ENCODE assay signal across 9 cellular contexts in genomic region chr12:85923767-85924331, GRCh38. TPM values are rescaled to one million over a fixed set of nuclear protein-coding genes. Genes with fewer than 3 reads are reported as not detected.
DNase-seq lines count a peak whose midpoint lies in the region; ATAC-seq and TF ChIP-seq lines count a peak whose summit lies in the region.
"Had no signal": no experiment of that assay in that cellular context is flagged by ENCODE, and none has a peak within 500 bp of the region (broad histone marks: within the 10 kb centered on the region; RNA-seq: fewer than 3 reads in every experiment).

No MANE protein-coding gene starts in this region.

- H3K4me1 Mint-ChIP-seq in CD8-positive, alpha-beta memory T cell: no peaks in the 10 kb centered on the region

- DNase-seq in GM04504 (ENCODE audit: low read depth): peak; percentile 6
- DNase-seq in KBM-7: peak; percentile 26
- peak; percentile 31 for DNase-seq in amniotic epithelial cell (ENCODE audit: low read depth)
- DNase-seq in lower lobe of right lung: no peak
- no peak for DNase-seq in H7
- DNase-seq in stimulated activated CD4-positive, alpha-beta T cell treated with anti-CD3 and anti-CD28 coated beads, Interleukin-12 subunit alpha, Interleukin-12 subunit beta, amount 100 ng/mL, for 4 hours: no peak
- no peak for DNase-seq in CD8-positive, alpha-beta memory T cell

- H3K27me3 Mint-ChIP-seq in CD8-positive, alpha-beta memory T cell: no peaks in the 10 kb centered on the region

- no peaks in the 10 kb centered on the region for H3K36me3 Mint-ChIP-seq in CD8-positive, alpha-beta memory T cell

- H3K9me3 ChIP-seq in lower lobe of right lung: no peaks in the 10 kb centered on the region
- H3K9me3 ChIP-seq in CD8-positive, alpha-beta memory T cell (ENCODE audit: low read length): no peaks in the 10 kb centered on the region

- no peak overlapping the region for H3K4me3 Mint-ChIP-seq in CD8-positive, alpha-beta memory T cell
- H3K4me3 Mint-ChIP-seq: T-helper 1 cell treated with Interleukin-12 subunit alpha and Interleukin-12 subunit beta and Interleukin-4 antibody, amounts not matched to agents 30 μg/mL and 1 μg/mL, for 36 hours had no signal

- intact Hi-C loops in lower lobe of right lung (cut with DNase I): loop anchor here (10.0 kb wide), 1 partner anchor 1931 kb away; no protein-coding TSS in a partner anchor

- no peaks in the 10 kb centered on the region for H3K4me1 ChIP-seq in lower lobe of right lung
- no peaks in the 10 kb centered on the region for H3K4me1 ChIP-seq in CD8-positive, alpha-beta memory T cell (ENCODE audit: insufficient read depth, low read length)

- POLR2A ChIA-PET in CD8-positive, alpha-beta memory T cell (lab: Charles Lee): no interaction called here

- no peaks in the 10 kb centered on the region for H3K27me3 ChIP-seq in lower lobe of right lung (ENCODE audit: low read depth)
- H3K27me3 ChIP-seq in H7 (ENCODE audit: control insufficient read depth, insufficient read depth, low read length): no peaks in the 10 kb centered on the region; the same call in 1 of the 2 replicates
- no peaks in the 10 kb centered on the region for H3K27me3 ChIP-seq in CD8-positive, alpha-beta memory T cell (ENCODE audit: insufficient read depth, low read length, poor library complexity, severe bottlenecking)

- H3K4me3 ChIP-seq in lower lobe of right lung (no peak overlapping the region), H7 (ENCODE audit: insufficient read depth, low read depth, low read length) (no peak overlapping the region)
- no peak overlapping the region for H3K4me3 ChIP-seq in CD8-positive, alpha-beta memory T cell (ENCODE audit: low read length)

- no peak overlapping the region for H3K27ac ChIP-seq in lower lobe of right lung
- H3K27ac ChIP-seq in CD8-positive, alpha-beta memory T cell (ENCODE audit: low read depth, low read length): no peak overlapping the region

- peaks cover 0 to 4% (median 2%) of the 10 kb centered on the region in 5 donors for H3K9me3 Mint-ChIP-seq in CD8-positive, alpha-beta memory T cell
- H3K9me3 Mint-ChIP-seq: T-helper 1 cell treated with Interleukin-12 subunit alpha and Interleukin-12 subunit beta and Interleukin-4 antibody, amounts not matched to agents 30 μg/mL and 1 μg/mL, for 36 hours had no signal

- CTCF ChIA-PET in CD8-positive, alpha-beta memory T cell (lab: Charles Lee): no interaction called here

- H3K36me3 ChIP-seq in lower lobe of right lung (no peaks in the 10 kb centered on the region), H7 (replicated peaks; ENCODE audit: control insufficient read depth, insufficient read depth, low read length) (no peaks in the 10 kb centered on the region)
- H3K36me3 ChIP-seq in CD8-positive, alpha-beta memory T cell (ENCODE audit: insufficient read depth, low read length): no peaks in the 10 kb centered on the region

- no peak for ATAC-seq in lower lobe of right lung
- ATAC-seq in GM21381 (IDR thresholded peaks at IDR 0.05; ENCODE audit: unreplicated experiment): no peak

- in situ Hi-C loops in KBM-7 (cut with MboI; ENCODE audit: low pct_unique_long_range_greater_than_20kb, low sequenced_read_pairs): no loop called here

- peak; percentile 61 for TF ChIP-seq CTCF in lower lobe of right lung (IDR thresholded peaks at IDR 0.05)

- H3K27ac Mint-ChIP-seq in CD8-positive, alpha-beta memory T cell: no peak overlapping the region
- H3K27ac Mint-ChIP-seq: T-helper 1 cell treated with Interleukin-12 subunit alpha and Interleukin-12 subunit beta and Interleukin-4 antibody, amounts not matched to agents 30 μg/mL and 1 μg/mL, for 36 hours had no signal

RNA-seq across cellular contexts. Expression of gene NTS, which starts 49.8 kb away (rescaled TPM):
- total RNA-seq in lower lobe of right lung: 2.3 TPM
- total RNA-seq in H7 (2014; rRNA removed; shearing (Covaris generic)): 219 and 319 TPM in 2 replicates
- total RNA-seq in CD8-positive, alpha-beta memory T cell: not detected
- not detected for polyA plus RNA-seq in CD8-positive, alpha-beta memory T cell

Comparison
In these comparisons a context has a peak if more than half of its experiments do, and no peak if none do; other contexts are left out.
1. DNase-seq: peak in GM04504 (single experiment), KBM-7 (single experiment) and amniotic epithelial cell (single experiment); none in lower lobe of right lung (single experiment), H7 (single experiment), stimulated activated CD4-positive, alpha-beta T cell treated with anti-CD3 and anti-CD28 coated beads, Interleukin-12 subunit alpha, Interleukin-12 subunit beta, amount 100 ng/mL, for 4 hours (single experiment) and CD8-positive, alpha-beta memory T cell (0 of 5).
2. RNA of gene NTS, which starts 49.8 kb away (total RNA-seq): 219 to 319 TPM in H7; 2.3 TPM in lower lobe of right lung (single experiment) and not detected in CD8-positive, alpha-beta memory T cell; every median in the first group is over 10 times any median in the second.